In genomic region chr1:154983776-154984466, GRCh38 we compare ENCODE assay signal across 8 cellular contexts. TPM values are rescaled to one million over a fixed set of nuclear protein-coding genes. Genes with fewer than 3 reads are reported as not detected.
A peak's percentile ranks its signal among the peaks of the same experiment; 100 is the strongest.
DNase-seq lines count a peak whose midpoint lies in the region; ATAC-seq and TF ChIP-seq lines count a peak whose summit lies in the region.

No MANE protein-coding gene starts in this region.

- H3K27ac ChIP-seq in DND-41 (ENCODE audit: low read length) = peak overlapping the region; percentile 77
- peak overlapping the region; percentile 76 to 85 (median 83) for H3K27ac ChIP-seq in esophagus muscularis mucosa (replicated peaks in 1 of 4)
- H3K27ac ChIP-seq in prostate gland = peak overlapping the region; percentile 47 to 72

- H3K9ac ChIP-seq in DND-41 (ENCODE audit: low read depth, low read length) = peak overlapping the region; percentile 66

- 19% methylated on average over 13 of the region's 17 CpGs for WGBS in esophagus muscularis mucosa
- WGBS in prostate gland = 9% methylated on average over 17 of the region's 17 CpGs

- H3K27me3 ChIP-seq in DND-41 (ENCODE audit: insufficient read depth, low read length, poor library complexity) (no peaks in the 10 kb centered on the region), esophagus muscularis mucosa (no peaks in the 10 kb centered on the region), prostate gland (replicated peaks; ENCODE audit: insufficient read depth) (no peaks in the 10 kb centered on the region)

- peak overlapping the region; percentile 96 for H3K4me2 ChIP-seq in DND-41 (ENCODE audit: insufficient read depth, low read length)

- H3K36me3 ChIP-seq in DND-41 (ENCODE audit: insufficient read depth, low read length) (peaks cover 37% of the 10 kb centered on the region), esophagus muscularis mucosa (peaks cover 0 to 27% (median 23%) of the 10 kb centered on the region in 4 donors), prostate gland (peaks cover 0 to 8% of the 10 kb centered on the region in 2 donors)

- ATAC-seq in DND-41 (ENCODE audit: insufficient read depth, low read depth) (no peak), GM18873 (IDR thresholded peaks at IDR 0.05; ENCODE audit: low FRiP score, unreplicated experiment) (no peak), HG03460 (IDR thresholded peaks at IDR 0.05; ENCODE audit: unreplicated experiment) (no peak), HG03045 (IDR thresholded peaks at IDR 0.05; ENCODE audit: unreplicated experiment) (no peak)

- no peak for TF ChIP-seq EP300 in esophagus muscularis mucosa (IDR thresholded peaks at IDR 0.05)

- peaks cover 39% of the 10 kb centered on the region for H3K79me2 ChIP-seq in DND-41 (ENCODE audit: insufficient read depth, low read length)

- peak overlapping the region; percentile 71 to 75; a peak in 3 of 4 replicates for H3K4me3 ChIP-seq in DND-41 (ENCODE audit: low read depth in 1 of 2, low read length in 2 of 2)
- H3K4me3 ChIP-seq in esophagus muscularis mucosa = peak overlapping the region; percentile 71 to 85 (median 74)
- H3K4me3 ChIP-seq in prostate gland = peak overlapping the region; percentile 47 to 54

- DNase-seq in DND-41 = no peak
- peak; percentile 45 for DNase-seq in NCI-H69 (lab: John Stamatoyannopoulos, UW)
- DNase-seq in esophagus muscularis mucosa (ENCODE audit: extremely low spot score) = no peak
- no peak for DNase-seq in prostate gland (ENCODE audit: low spot score)
- no peak for DNase-seq in ACHN

- H4K20me1 ChIP-seq in DND-41 (ENCODE audit: insufficient read depth, low read length) = peaks cover 22% of the 10 kb centered on the region; the same call in 1 of the 2 replicates

- in situ Hi-C loops in ACHN (cut with HindIII; ENCODE audit: low pct_ligation_motif_present, low pct_unique_long_range_greater_than_20kb, low sequenced_read_pairs) = no loop called here

- H3K9me3 ChIP-seq in DND-41 (ENCODE audit: insufficient read depth, low read length, severe bottlenecking) (no peaks in the 10 kb centered on the region), esophagus muscularis mucosa (no peaks in the 10 kb centered on the region), prostate gland (no peaks in the 10 kb centered on the region)

- intact Hi-C loops in esophagus muscularis mucosa (cut with DNase I) = no loop called here
- intact Hi-C loops in prostate gland (cut with DNase I) = no loop called here

- peak overlapping the region; percentile 77 for H2AFZ ChIP-seq in DND-41 (ENCODE audit: low read depth, low read length)

- peak; percentile 8 for TF ChIP-seq CTCF in DND-41 (IDR thresholded peaks at IDR 0.05; ENCODE audit: borderline replicate concordance, extremely low read depth, low read length, poor library complexity, severe bottlenecking)
- TF ChIP-seq CTCF in esophagus muscularis mucosa (IDR thresholded peaks at IDR 0.05) = no peak
- TF ChIP-seq CTCF in prostate gland (IDR thresholded peaks at IDR 0.05) = no peak

- no peak for TF ChIP-seq POLR2A in esophagus muscularis mucosa (IDR thresholded peaks at IDR 0.05; ENCODE audit: low read depth)
- TF ChIP-seq POLR2A in prostate gland (IDR thresholded peaks at IDR 0.05) = no peak

- peaks cover 39% of the 10 kb centered on the region for H3K4me1 ChIP-seq in DND-41 (ENCODE audit: insufficient read depth, low read length)
- H3K4me1 ChIP-seq in esophagus muscularis mucosa = peaks cover 18 to 37% (median 25%) of the 10 kb centered on the region in 4 donors
- H3K4me1 ChIP-seq in prostate gland (replicated peaks) = peaks cover 6% of the 10 kb centered on the region

RNA-seq across cellular contexts. Expression of gene FLAD1, which starts 0.8 kb away (rescaled TPM):
- total RNA-seq in esophagus muscularis mucosa (10 to 100 TPM; 19.5 to 29.6 (median 23.0) TPM), prostate gland (10 to 100 TPM; 31.5 to 35.3 TPM)

RNA-seq across cellular contexts. Expression of gene CKS1B, which starts 9.4 kb away (rescaled TPM):
- 10 to 100 TPM; 11.6 to 21.5 (median 18.8) TPM for total RNA-seq in esophagus muscularis mucosa
- 10 to 100 TPM; 33.5 to 47.5 TPM for total RNA-seq in prostate gland

RNA-seq across cellular contexts. Expression of gene LENEP, which starts 9.5 kb away (rescaled TPM):
- total RNA-seq in esophagus muscularis mucosa (not detected), prostate gland (not detected)

RNA-seq across cellular contexts. Expression of gene SHC1, which starts 13.4 kb away (rescaled TPM):
- total RNA-seq in esophagus muscularis mucosa (100 to 1,000 TPM in 1 of 4 donors, 10 to 100 TPM in 3; 60.6 to 101 (median 93.4) TPM), prostate gland (10 to 100 TPM; 85.0 to 97.2 TPM)

RNA-seq across cellular contexts. Expression of gene ZBTB7B, which starts 18.7 kb away (rescaled TPM):
- total RNA-seq in esophagus muscularis mucosa (10 to 100 TPM; 50.0 to 68.9 (median 55.8) TPM), prostate gland (100 to 1,000 TPM in 1 of 2 donors, 10 to 100 TPM in 1; 60.0 to 103 TPM)
